In genomic region chr6:107399927-107400326, GRCh38 we compare ENCODE assay signal across 26 cellular contexts.
"Had no signal": no experiment of that assay in that cellular context is flagged by ENCODE, and none has a peak within 500 bp of the region (broad histone marks: within the 10 kb centered on the region; RNA-seq: fewer than 3 reads in every experiment).

No MANE protein-coding gene starts in this region.

- H3K27me3 Mint-ChIP-seq: activated naive CD4-positive, alpha-beta T cell treated with anti-CD3 and anti-CD28 coated beads, Interleukin-2, amount 50 U/mL, for 24 hours; IgD-negative memory B cell had no signal

- H3K27me3 ChIP-seq: SJSA1 had no signal

- DNase-seq: activated CD4-positive, alpha-beta T cell treated with anti-CD3 and anti-CD28 coated beads for 48 hours; activated CD4-positive, alpha-beta T cell treated with anti-CD3 and anti-CD28 coated beads, Interleukin-2, amount 50 U/mL, for 4 hours; activated CD4-positive, CD25-positive, alpha-beta regulatory T cell treated with anti-CD3 and anti-CD28 coated beads, Interleukin-2, amount 50 U/mL, for 72 hours; activated CD8-positive, alpha-beta memory T cell treated with anti-CD3 and anti-CD28 coated beads, Interleukin-2, amount 50 U/mL, for 48 hours; activated CD8-positive, alpha-beta T cell treated with anti-CD3 and anti-CD28 coated beads, Interleukin-2, amount 10 ng/mL, durations not matched to agents 7 days and 5 days; activated naive CD4-positive, alpha-beta T cell; activated T-cell treated with anti-CD3 and anti-CD28 coated beads, Interleukin-2, amount 50 U/mL, for 1 hour; aorta; KG1; NCI-H1092; NCI-H1417 treated with DMSO at 0.1 percent for 48 hours; NCI-H1694; NCI-H2029; NCI-H2107; NCI-H2171 treated with DMSO at 0.1 percent for 48 hours; NCI-H345; NCI-H510A; NCI-H69; SHP77 had no signal

- ATAC-seq: activated CD8-positive, alpha-beta T cell treated with anti-CD3 and anti-CD28 coated beads, Interleukin-2, amount 10 ng/mL, durations not matched to agents 7 days and 5 days; SK-N-SH treated with all-trans-retinoic acid at 6 μM for 48 hours had no signal

- H3K4me3 Mint-ChIP-seq: activated CD8-positive, alpha-beta T cell treated with anti-CD3 and anti-CD28 coated beads, Interleukin-2, amount 10 ng/mL, durations not matched to agents 7 days and 5 days; activated naive CD4-positive, alpha-beta T cell treated with anti-CD3 and anti-CD28 coated beads, Interleukin-2, amount 50 U/mL, for 24 hours; brain; T-helper 1 cell treated with Interleukin-12 subunit alpha and Interleukin-12 subunit beta and Interleukin-4 antibody, amounts not matched to agents 30 μg/mL and 1 μg/mL, for 36 hours had no signal

- H3K4me3 ChIP-seq: SJSA1 had no signal

- H3K4me1 Mint-ChIP-seq: activated naive CD4-positive, alpha-beta T cell treated with anti-CD3 and anti-CD28 coated beads, Interleukin-2, amount 50 U/mL, for 24 hours; brain; IgD-negative memory B cell had no signal

- H3K36me3 ChIP-seq: SJSA1 had no signal

- FAIRE-seq: RCC 7860 had no signal

- H3K27ac Mint-ChIP-seq: activated CD8-positive, alpha-beta T cell treated with anti-CD3 and anti-CD28 coated beads, Interleukin-2, amount 10 ng/mL, durations not matched to agents 7 days and 5 days; activated naive CD4-positive, alpha-beta T cell treated with anti-CD3 and anti-CD28 coated beads, Interleukin-2, amount 50 U/mL, for 24 hours; IgD-negative memory B cell; T-helper 1 cell treated with Interleukin-12 subunit alpha and Interleukin-12 subunit beta and Interleukin-4 antibody, amounts not matched to agents 30 μg/mL and 1 μg/mL, for 36 hours had no signal

- H3K27ac ChIP-seq: SJSA1 had no signal

- H3K4me1 ChIP-seq: SJSA1 had no signal
